Comparison of ENCODE assay signal across 1 cellular context in genomic region chr12:52836491-52837175, GRCh38.
TF ChIP-seq lines count a peak whose summit lies in the region.

No MANE protein-coding gene starts in this region.

TF ChIP-seq in IMR-90, 13 proteins besides CTCF, POLR2A, EP300 and RAD21:
- TF ChIP-seq MAZ (IDR thresholded peaks at IDR 0.05; ENCODE audit: borderline replicate concordance, low read depth, low read length) (no peak), USF2 (IDR thresholded peaks at IDR 0.05; ENCODE audit: low read depth, low read length) (no peak), CEBPB (IDR thresholded peaks at IDR 0.05; ENCODE audit: low read depth, low read length) (no peak), MAFK (IDR thresholded peaks at IDR 0.05; ENCODE audit: low read depth, low read length) (no peak), CHD1 (IDR thresholded peaks at IDR 0.05; ENCODE audit: low read depth, low read length) (no peak), ELK1 (IDR thresholded peaks at IDR 0.05; ENCODE audit: borderline replicate concordance, low read depth, low read length) (no peak), FOS (IDR thresholded peaks at IDR 0.05; ENCODE audit: low read depth, low read length) (no peak), NFE2L2 (IDR thresholded peaks at IDR 0.05; ENCODE audit: low read depth, low read length) (no peak), RFX5 (IDR thresholded peaks at IDR 0.05; ENCODE audit: low read depth, low read length) (no peak), SMC3 (IDR thresholded peaks at IDR 0.05; ENCODE audit: low read depth, low read length) (no peak), MXI1 (IDR thresholded peaks at IDR 0.05; ENCODE audit: borderline replicate concordance, low read depth, low read length) (no peak), RCOR1 (IDR thresholded peaks at IDR 0.05; ENCODE audit: insufficient replicate concordance, low read length) (no peak), BHLHE40 (IDR thresholded peaks at IDR 0.05; ENCODE audit: low read depth, low read length) (no peak)
